18 cellular contexts compared by ENCODE assay signal in the genomic region with DNA sequence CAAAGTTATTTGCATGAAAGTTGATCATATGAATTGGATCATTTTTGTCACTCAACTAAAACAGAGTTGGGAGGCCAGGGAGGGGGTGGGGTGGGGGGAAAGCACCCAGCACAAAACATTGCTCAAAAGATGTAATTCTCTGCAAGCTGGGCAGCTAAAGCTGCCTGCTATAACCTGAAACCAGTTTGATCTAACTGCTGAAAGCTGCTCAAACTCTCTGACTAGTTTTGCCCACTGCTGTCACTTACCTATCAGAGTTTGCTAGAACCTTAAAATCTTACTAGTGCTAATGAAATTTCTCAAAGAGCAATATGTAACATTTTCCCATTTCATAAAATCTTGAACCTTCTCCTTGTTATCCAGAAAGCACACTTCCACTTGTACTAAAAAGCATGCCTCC.
"Had no signal": no experiment of that assay in that cellular context is flagged by ENCODE, and none has a peak within 500 bp of the region (broad histone marks: within the 10 kb centered on the region; RNA-seq: fewer than 3 reads in every experiment).

No MANE protein-coding gene starts in this region.

- H3K9me3 ChIP-seq: left lung, ovary, spleen, upper lobe of left lung had no signal

- H3K27me3 ChIP-seq: brain microvascular endothelial cell, esophagus muscularis mucosa, left lung, ovary, upper lobe of left lung had no signal

- DNase-seq: activated naive CD4-positive, alpha-beta T cell; activated naive CD8-positive, alpha-beta T cell treated with anti-CD3 and anti-CD28 coated beads, Interleukin-2, amount 10 ng/mL, durations not matched to agents 7 days and 5 days; anterior cingulate cortex; brain microvascular endothelial cell; hippocampal formation; kidney; left lung; mammary epithelial cell; naive B cell; ovary; spleen; stimulated activated naive CD8-positive, alpha-beta T cell treated with anti-CD3 and anti-CD28 coated beads, Interleukin-15, amount 100 ng/mL, for 72 hours; upper lobe of left lung had no signal

- H3K4me1 Mint-ChIP-seq: activated naive CD8-positive, alpha-beta T cell treated with anti-CD3 and anti-CD28 coated beads, Interleukin-2, amount 10 ng/mL, durations not matched to agents 7 days and 5 days; central memory CD8-positive, alpha-beta T cell; naive B cell; stimulated activated naive CD8-positive, alpha-beta T cell treated with anti-CD3 and anti-CD28 coated beads, Interleukin-15, amount 100 ng/mL, for 72 hours had no signal

- ATAC-seq: sciatic nerve; stimulated activated naive CD8-positive, alpha-beta T cell treated with anti-CD3 and anti-CD28 coated beads, Interleukin-15, amount 100 ng/mL, for 72 hours had no signal

- H3K27ac Mint-ChIP-seq: activated naive CD8-positive, alpha-beta T cell treated with anti-CD3 and anti-CD28 coated beads, Interleukin-2, amount 10 ng/mL, durations not matched to agents 7 days and 5 days; activated T-helper 1 cell treated with anti-CD3 and anti-CD28 coated beads, Interleukin-12 subunit alpha, Interleukin-12 subunit beta, Interleukin-2, Interleukin-4 antibody, amounts not matched to agents 30 ng/mL and 10 ng/mL and 1 ng/mL, durations not matched to agents 14 hours and 24 hours and 36 hours; naive B cell; stimulated activated naive CD8-positive, alpha-beta T cell treated with anti-CD3 and anti-CD28 coated beads, Interleukin-15, amount 100 ng/mL, for 72 hours had no signal

- H3K27ac ChIP-seq: brain microvascular endothelial cell, coronary artery, esophagus muscularis mucosa, left lung, ovary, spleen, upper lobe of left lung had no signal

- H3K27me3 Mint-ChIP-seq: activated naive CD8-positive, alpha-beta T cell treated with anti-CD3 and anti-CD28 coated beads, Interleukin-2, amount 10 ng/mL, durations not matched to agents 7 days and 5 days; central memory CD8-positive, alpha-beta T cell; stimulated activated naive CD8-positive, alpha-beta T cell treated with anti-CD3 and anti-CD28 coated beads, Interleukin-15, amount 100 ng/mL, for 72 hours had no signal

- H3K4me3 ChIP-seq: coronary artery, esophagus muscularis mucosa, left lung, ovary, spleen, upper lobe of left lung had no signal

- FAIRE-seq: kidney had no signal

- H3K4me3 Mint-ChIP-seq: activated naive CD8-positive, alpha-beta T cell treated with anti-CD3 and anti-CD28 coated beads, Interleukin-2, amount 10 ng/mL, durations not matched to agents 7 days and 5 days; activated T-helper 1 cell treated with anti-CD3 and anti-CD28 coated beads, Interleukin-12 subunit alpha, Interleukin-12 subunit beta, Interleukin-2, Interleukin-4 antibody, amounts not matched to agents 30 ng/mL and 10 ng/mL and 1 ng/mL, durations not matched to agents 14 hours and 24 hours and 36 hours; central memory CD8-positive, alpha-beta T cell; naive B cell; stimulated activated naive CD8-positive, alpha-beta T cell treated with anti-CD3 and anti-CD28 coated beads, Interleukin-15, amount 100 ng/mL, for 72 hours had no signal

- H3K9me3 Mint-ChIP-seq: activated naive CD8-positive, alpha-beta T cell treated with anti-CD3 and anti-CD28 coated beads, Interleukin-2, amount 10 ng/mL, durations not matched to agents 7 days and 5 days; activated T-helper 1 cell treated with anti-CD3 and anti-CD28 coated beads, Interleukin-12 subunit alpha, Interleukin-12 subunit beta, Interleukin-2, Interleukin-4 antibody, amounts not matched to agents 30 ng/mL and 10 ng/mL and 1 ng/mL, durations not matched to agents 14 hours and 24 hours and 36 hours; stimulated activated naive CD8-positive, alpha-beta T cell treated with anti-CD3 and anti-CD28 coated beads, Interleukin-15, amount 100 ng/mL, for 72 hours had no signal

- H3K4me1 ChIP-seq: esophagus muscularis mucosa, left lung, spleen, upper lobe of left lung had no signal

- H3K36me3 ChIP-seq: brain microvascular endothelial cell, esophagus muscularis mucosa, left lung, ovary, spleen, upper lobe of left lung had no signal

- H3K36me3 Mint-ChIP-seq: activated naive CD8-positive, alpha-beta T cell treated with anti-CD3 and anti-CD28 coated beads, Interleukin-2, amount 10 ng/mL, durations not matched to agents 7 days and 5 days; naive B cell had no signal
